In the genomic region with DNA sequence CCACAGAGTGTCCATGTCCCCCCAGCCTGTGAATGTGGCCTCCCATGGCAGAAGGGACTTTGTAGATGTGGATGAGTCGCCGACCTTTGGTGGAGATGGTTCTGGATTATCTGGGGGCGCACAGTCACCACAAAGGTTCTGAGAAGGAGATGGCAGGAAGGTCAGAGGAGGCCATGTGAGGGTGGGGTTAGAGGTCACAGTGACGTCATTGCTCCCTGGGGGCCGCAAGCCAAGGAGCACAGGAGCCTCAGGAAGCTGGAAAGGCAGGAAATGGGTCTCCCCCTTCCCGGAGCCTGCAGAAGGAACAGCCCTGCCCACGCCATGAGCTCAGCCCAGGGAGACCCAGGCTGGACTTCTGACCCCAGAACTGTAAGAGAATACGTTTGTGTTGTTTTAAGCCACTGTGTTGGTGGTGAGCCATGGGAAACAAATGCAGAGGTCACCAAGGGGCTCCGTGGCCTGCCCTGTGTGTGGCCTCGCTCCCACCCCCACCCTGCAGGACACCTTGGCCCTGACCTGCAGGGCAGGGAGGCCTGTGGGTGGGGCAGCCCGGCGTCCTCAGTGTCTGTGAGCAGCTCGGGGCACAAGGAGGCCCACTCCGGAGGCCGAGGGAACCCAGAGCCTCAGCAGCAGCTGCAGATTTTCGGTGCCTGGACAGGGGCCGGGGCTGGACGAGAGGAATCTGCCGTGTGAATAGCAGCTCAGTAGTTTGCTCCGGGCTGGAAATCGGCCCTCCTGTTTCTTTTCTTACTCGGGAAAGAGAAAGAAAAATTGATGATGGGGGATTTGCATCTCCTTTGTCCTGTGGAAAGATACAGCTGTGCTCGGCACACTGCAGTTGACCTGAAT, we compare ENCODE assay signal across 12 cellular contexts. TPM values are rescaled to one million over a fixed set of nuclear protein-coding genes. Genes with fewer than 3 reads are reported as not detected.
DNase-seq lines count a peak whose midpoint lies in the region; ATAC-seq and TF ChIP-seq lines count a peak whose summit lies in the region.
"Had no signal": no experiment of that assay in that cellular context is flagged by ENCODE, and none has a peak within 500 bp of the region (broad histone marks: within the 10 kb centered on the region; RNA-seq: fewer than 3 reads in every experiment).

No MANE protein-coding gene starts in this region.

- H3K4me1 ChIP-seq in foreskin keratinocyte: peaks cover 4% of the 10 kb centered on the region

- no peak for ATAC-seq in foreskin keratinocyte

- no peaks in the 10 kb centered on the region for H3K27me3 ChIP-seq in foreskin keratinocyte

- DNase-seq in HuH-7 (ENCODE audit: low spot score) (peak; percentile 89), amniotic epithelial cell (ENCODE audit: low read depth) (peak; percentile 4), hepatic stellate cell (ENCODE audit: low spot score) (peak; percentile 58), foreskin keratinocyte (no peak), Kasumi-1 (lab: John Stamatoyannopoulos, UW) (no peak), D341Med (ENCODE audit: low spot score) (no peak), AG20443 (ENCODE audit: low spot score) (no peak)
- peak; percentile 40 for DNase-seq in stimulated activated CD8-positive, alpha-beta memory T cell treated with anti-CD3 and anti-CD28 coated beads, Interleukin-4, amount 100 ng/mL, for 48 hours
- DNase-seq: activated naive CD8-positive, alpha-beta T cell treated with anti-CD3 and anti-CD28 coated beads, Interleukin-2, amount 10 ng/mL, durations not matched to agents 7 days and 5 days; foreskin melanocyte; SW 1271 had no signal

- no peak for TF ChIP-seq CTCF in foreskin keratinocyte (conservative IDR thresholded peaks at IDR 0.05)

- no peak overlapping the region for H3K27ac ChIP-seq in foreskin keratinocyte
- H3K27ac ChIP-seq: prostate gland had no signal

RNA-seq across cellular contexts. Expression of gene GRAMD4, which starts 32.1 kb away (rescaled TPM):
- 10.5 and 15.1 TPM in 2 replicates for total RNA-seq in foreskin keratinocyte
- polyA plus RNA-seq in foreskin keratinocyte: 5.5 and 5.9 TPM in 2 replicates

Comparison
In these comparisons a context has a peak if more than half of its experiments do, and no peak if none do; other contexts are left out.
1. DNase-seq: peak in HuH-7 (single experiment), amniotic epithelial cell (single experiment), hepatic stellate cell (single experiment) and stimulated activated CD8-positive, alpha-beta memory T cell treated with anti-CD3 and anti-CD28 coated beads, Interleukin-4, amount 100 ng/mL, for 48 hours (single experiment); none in foreskin keratinocyte (0 of 2), Kasumi-1 (0 of 2), D341Med (single experiment) and AG20443 (single experiment).